20 cellular contexts compared by ENCODE assay signal in the genomic region with DNA sequence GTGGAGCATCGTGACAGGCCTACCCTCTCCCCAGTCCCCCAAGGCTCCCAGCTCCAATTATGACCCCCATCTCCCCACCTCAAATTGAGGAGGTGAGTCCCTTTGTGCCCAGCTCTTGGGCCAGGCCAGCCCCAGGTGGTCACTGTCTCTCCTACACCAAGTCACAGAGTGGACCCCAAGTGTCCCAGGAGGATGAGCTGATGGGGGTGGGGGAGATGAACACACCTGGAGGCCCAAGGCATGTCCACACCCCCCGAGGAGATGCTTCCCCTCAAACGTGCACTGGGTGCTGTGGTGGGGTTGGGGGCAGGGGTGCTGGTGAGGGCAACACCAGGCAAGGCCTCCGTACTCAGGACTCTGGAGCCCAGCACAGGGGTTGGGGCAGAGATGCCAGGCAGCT.
DNase-seq lines count a peak whose midpoint lies in the region; ATAC-seq, FAIRE-seq and TF ChIP-seq lines count a peak whose summit lies in the region.
"Had no signal": no experiment of that assay in that cellular context is flagged by ENCODE, and none has a peak within 500 bp of the region (broad histone marks: within the 10 kb centered on the region; RNA-seq: fewer than 3 reads in every experiment).

No MANE protein-coding gene starts in this region.

- no peak overlapping the region for H2AFZ ChIP-seq in H1 (ENCODE audit: low read length)
- no peak overlapping the region for H2AFZ ChIP-seq in osteoblast (ENCODE audit: low read length)

- H3K27ac Mint-ChIP-seq in activated T-helper 2 cell treated with anti-CD3 and anti-CD28 coated beads, Interferon-gamma antibody, Interleukin-2, Interleukin-4, amounts not matched to agents 10 μg/mL and 5 μg/mL and 100 μg/mL, durations not matched to agents 14 hours and 24 hours and 36 hours: no peak overlapping the region
- H3K27ac Mint-ChIP-seq: B cell; CD4-positive, alpha-beta T cell; IgD-negative memory B cell had no signal

- H4K8ac ChIP-seq in H1 (ENCODE audit: extremely low read depth, insufficient read depth, low read length): 0 out of 2 replicates have a peak overlapping the region, but pooled peaks have one; percentile 12

- H3K27me3 Mint-ChIP-seq in activated T-helper 2 cell treated with anti-CD3 and anti-CD28 coated beads, Interferon-gamma antibody, Interleukin-2, Interleukin-4, amounts not matched to agents 10 μg/mL and 5 μg/mL and 100 μg/mL, durations not matched to agents 14 hours and 24 hours and 36 hours (ENCODE audit: low read depth): no peaks in the 10 kb centered on the region
- H3K27me3 Mint-ChIP-seq: B cell had no signal

- no peak for DNase-seq in H1 (ENCODE audit: low read depth in 1 of 2, low spot score in 2 of 2)
- peak; percentile 14 for DNase-seq in osteoblast (ENCODE audit: insufficient read length, low spot score, missing footprints)
- peak; percentile 21 to 46 for DNase-seq in aorta
- no peak for DNase-seq in activated T-helper 2 cell treated with anti-CD3 and anti-CD28 coated beads, Interferon-gamma antibody, Interleukin-2, Interleukin-4, amounts not matched to agents 10 μg/mL and 5 μg/mL and 100 μg/mL, durations not matched to agents 14 hours and 24 hours and 36 hours (ENCODE audit: low spot score)
- DNase-seq: Caco-2; CD4-positive, alpha-beta T cell; DMS153; DMS79; GDM1 had no signal

- H3K4me1 ChIP-seq in BLaER1 treated with 17β-estradiol and CSF1 and Interleukin-3, amounts not matched to agents 10 nM and 100 nM: peaks cover 10 to 57% (median 37%) of the 10 kb centered on the region in 10 experiments
- H3K4me1 ChIP-seq in H1 (replicated peaks in 1 of 4; ENCODE audit: control insufficient read depth in 3 of 4, insufficient read depth in 4 of 4, low read length in 3 of 4) (peaks cover 0 to 3% (median 0%) of the 10 kb centered on the region in 4 experiments; a peak in 2 of 7 replicates), osteoblast (ENCODE audit: insufficient read depth, low read length) (no peaks in the 10 kb centered on the region), aorta (ENCODE audit: control insufficient read depth in 1 of 2, insufficient read depth in 2 of 2, low read length in 2 of 2) (no peaks in the 10 kb centered on the region)
- H3K4me1 ChIP-seq: Caco-2, HAP-1 had no signal

- ATAC-seq in aorta (ENCODE audit: low FRiP score) (no peak), SK-N-SH treated with all-trans-retinoic acid at 6 μM for 48 hours (no peak), GM18511 (IDR thresholded peaks at IDR 0.05; ENCODE audit: unreplicated experiment) (no peak)
- ATAC-seq: HepG2 had no signal

- no peak overlapping the region for H3K27ac ChIP-seq in BLaER1 treated with 17β-estradiol and CSF1 and Interleukin-3, amounts not matched to agents 10 nM and 100 nM
- H3K27ac ChIP-seq in H1 (ENCODE audit: low read depth, low read length) (no peak overlapping the region), osteoblast (ENCODE audit: low read depth, low read length) (no peak overlapping the region), aorta (ENCODE audit: low read depth in 1 of 2, low read length in 2 of 2) (no peak overlapping the region)
- H3K27ac ChIP-seq: C4-2B had no signal

- POLR2A ChIA-PET in H1 (lab: Charles Lee; ENCODE audit: partially characterized antibody): no interaction called here

- H3K18ac ChIP-seq in H1 (ENCODE audit: extremely low read depth, low read length): no peak overlapping the region

- H3K27me3 ChIP-seq in BLaER1 treated with 17β-estradiol and CSF1 and Interleukin-3, amounts not matched to agents 10 nM and 100 nM: no peaks in the 10 kb centered on the region
- H3K27me3 ChIP-seq in H1 (replicated peaks in 1 of 4; ENCODE audit: control insufficient read depth in 3 of 4, extremely low read depth in 1 of 4, insufficient read depth in 3 of 4, low read length in 3 of 4): no peaks in the 10 kb centered on the region
- no peaks in the 10 kb centered on the region for H3K27me3 ChIP-seq in osteoblast (ENCODE audit: insufficient read depth, low read length)
- no peaks in the 10 kb centered on the region for H3K27me3 ChIP-seq in aorta (ENCODE audit: control insufficient read depth in 1 of 2, insufficient read depth in 2 of 2, low read length in 1 of 2)

- no peaks in the 10 kb centered on the region for H4K20me1 ChIP-seq in BLaER1 treated with 17β-estradiol and CSF1 and Interleukin-3, amounts not matched to agents 10 nM and 100 nM
- H4K20me1 ChIP-seq in H1 (replicated peaks in 1 of 2; ENCODE audit: control insufficient read depth in 1 of 2, insufficient read depth in 2 of 2, low read length in 2 of 2): peaks cover 0 to under 1% of the 10 kb centered on the region in 2 experiments
- H4K20me1 ChIP-seq in osteoblast (ENCODE audit: insufficient read depth, low read length): no peaks in the 10 kb centered on the region

- H4K91ac ChIP-seq in H1 (replicated peaks; ENCODE audit: insufficient read length, low read length): no peak overlapping the region

- H3K4me2 ChIP-seq in BLaER1 treated with 17β-estradiol and CSF1 and Interleukin-3, amounts not matched to agents 10 nM and 100 nM: peak overlapping the region in 10 of 11 experiments; percentile 20 to 82 (median 74); a peak in 18 of 22 replicates
- H3K4me2 ChIP-seq in H1 (ENCODE audit: insufficient read depth in 1 of 2, low read depth in 2 of 2, low read length in 2 of 2) (no peak overlapping the region), osteoblast (ENCODE audit: insufficient read depth, low read length) (no peak overlapping the region)

- H3K56ac ChIP-seq in H1 (replicated peaks; ENCODE audit: insufficient read length, low read depth, low read length): no peak overlapping the region

- no peak overlapping the region for H3K4me3 Mint-ChIP-seq in activated T-helper 2 cell treated with anti-CD3 and anti-CD28 coated beads, Interferon-gamma antibody, Interleukin-2, Interleukin-4, amounts not matched to agents 10 μg/mL and 5 μg/mL and 100 μg/mL, durations not matched to agents 14 hours and 24 hours and 36 hours (ENCODE audit: low read depth)
- H3K4me3 Mint-ChIP-seq: B cell; CD4-positive, alpha-beta T cell; IgD-negative memory B cell had no signal

- no peak overlapping the region for H2BK12ac ChIP-seq in H1 (ENCODE audit: low read depth, low read length)

- H3K79me2 ChIP-seq in H1 (ENCODE audit: control insufficient read depth in 1 of 2, insufficient read depth in 2 of 2, low read length in 2 of 2): no peaks in the 10 kb centered on the region
- H3K79me2 ChIP-seq in osteoblast (ENCODE audit: insufficient read depth, low read length): no peaks in the 10 kb centered on the region

- H2BK5ac ChIP-seq in H1 (ENCODE audit: low read depth, low read length): no peak overlapping the region

- no peaks in the 10 kb centered on the region for H3K9me3 ChIP-seq in BLaER1 treated with 17β-estradiol and CSF1 and Interleukin-3, amounts not matched to agents 10 nM and 100 nM (replicated peaks in 1 of 11)
- no peaks in the 10 kb centered on the region for H3K9me3 ChIP-seq in H1 (ENCODE audit: insufficient read depth in 2 of 2, low read depth in 1 of 2, low read length in 1 of 2)
- H3K9me3 ChIP-seq in osteoblast (ENCODE audit: low read depth, low read length): no peaks in the 10 kb centered on the region
- no peaks in the 10 kb centered on the region for H3K9me3 ChIP-seq in aorta (ENCODE audit: control insufficient read depth, low read length)
- H3K9me3 ChIP-seq: Caco-2, HAP-1 had no signal

- no peak overlapping the region for H2BK15ac ChIP-seq in H1 (ENCODE audit: low read length)

- intact Hi-C loops in aorta (cut with DNase I): no loop called here
- intact Hi-C loops in activated T-helper 2 cell treated with anti-CD3 and anti-CD28 coated beads, Interferon-gamma antibody, Interleukin-2, Interleukin-4, amounts not matched to agents 10 μg/mL and 5 μg/mL and 100 μg/mL, durations not matched to agents 14 hours and 24 hours and 36 hours (cut with micrococcal nuclease): no loop called here

- H3K4me3 ChIP-seq in BLaER1 treated with 17β-estradiol and CSF1 and Interleukin-3, amounts not matched to agents 10 nM and 100 nM: no peak overlapping the region
- H3K4me3 ChIP-seq in H1 (ENCODE audit: extremely low read depth in 1 of 4, insufficient read depth in 2 of 4, low read depth in 3 of 4, low read length in 4 of 4) (no peak overlapping the region), osteoblast (ENCODE audit: insufficient read depth, low read length) (no peak overlapping the region), aorta (ENCODE audit: low read length in 2 of 2) (no peak overlapping the region)
- H3K4me3 ChIP-seq: HAP-1 had no signal

- no peak overlapping the region for H3K23ac ChIP-seq in H1 (ENCODE audit: insufficient read length)

- TF ChIP-seq EP300 in H1 (IDR thresholded peaks at IDR 0.05; ENCODE audit: borderline replicate concordance in 1 of 2, low read depth in 2 of 2, low read length in 2 of 2): no peak

- no peaks in the 10 kb centered on the region for H3K36me3 ChIP-seq in BLaER1 treated with 17β-estradiol and CSF1 and Interleukin-3, amounts not matched to agents 10 nM and 100 nM
- H3K36me3 ChIP-seq in H1 (ENCODE audit: control insufficient read depth in 2 of 4, insufficient read depth in 4 of 4, low read length in 3 of 4) (no peaks in the 10 kb centered on the region), osteoblast (ENCODE audit: insufficient read depth, low read length) (no peaks in the 10 kb centered on the region), aorta (ENCODE audit: control insufficient read depth in 1 of 2, insufficient read depth in 2 of 2, low read length in 1 of 2) (no peaks in the 10 kb centered on the region)
- H3K36me3 ChIP-seq: HAP-1 had no signal

- no peak for TF ChIP-seq RAD21 in H1 (IDR thresholded peaks at IDR 0.05 in 1 of 2, conservative IDR thresholded peaks at IDR 0.05 in 1 of 2; ENCODE audit: low read depth in 2 of 2, low read length in 2 of 2)

- TF ChIP-seq POLR2A in H1 (IDR thresholded peaks at IDR 0.05; ENCODE audit: control extremely low read depth in 1 of 2, low read depth in 2 of 2, low read length in 2 of 2): no peak

- WGBS in H1 (ENCODE audit: extremely low coverage in 1 of 2, insufficient coverage in 1 of 2, insufficient read length in 1 of 2, insufficient replicate concordance in 2 of 2, low coverage in 1 of 2, low lambda C conversion rate in 2 of 2, missing lambda C conversion rate in 1 of 2), 2 experiments: 85% methylated on average over 2 of the region's 4 CpGs; no CpG with 5 or more reads in 1 of the 2 experiments
- WGBS in aorta, 2 donors: 76 to 78% methylated on average over 4 of the region's 4 CpGs

- no peak overlapping the region for H3K4ac ChIP-seq in H1 (replicated peaks; ENCODE audit: insufficient read length, low read depth, low read length)

- no peaks in the 10 kb centered on the region for H3K23me2 ChIP-seq in H1 (ENCODE audit: low read depth, low read length)

- H2BK20ac ChIP-seq in H1 (ENCODE audit: low read length): no peak overlapping the region

- no peaks in the 10 kb centered on the region for H3K79me1 ChIP-seq in H1 (ENCODE audit: low read depth, low read length)

- H3K14ac ChIP-seq in H1 (ENCODE audit: insufficient read length): no peak overlapping the region

- H3K4me1 Mint-ChIP-seq in activated T-helper 2 cell treated with anti-CD3 and anti-CD28 coated beads, Interferon-gamma antibody, Interleukin-2, Interleukin-4, amounts not matched to agents 10 μg/mL and 5 μg/mL and 100 μg/mL, durations not matched to agents 14 hours and 24 hours and 36 hours (ENCODE audit: low read depth): no peaks in the 10 kb centered on the region
- H3K4me1 Mint-ChIP-seq: B cell had no signal

- TF ChIP-seq CTCF in H1 (IDR thresholded peaks at IDR 0.05; ENCODE audit: control extremely low read depth in 1 of 3, insufficient read depth in 1 of 3, low read depth in 1 of 3, low read length in 3 of 3) (no peak), osteoblast (IDR thresholded peaks at IDR 0.05; ENCODE audit: extremely low read depth, low read depth, low read length) (no peak)

- H2AK5ac ChIP-seq in H1 (ENCODE audit: low read depth, low read length): no peak overlapping the region

- no peak for FAIRE-seq in H1 (lab: Jason Lieb, UNC)
- FAIRE-seq: D721Med, GM12892, GM18507, HepG2 had no signal

- no peak overlapping the region for H3K9ac ChIP-seq in BLaER1 treated with 17β-estradiol and CSF1 and Interleukin-3, amounts not matched to agents 10 nM and 100 nM
- H3K9ac ChIP-seq in H1 (replicated peaks in 1 of 4; ENCODE audit: extremely low read depth in 1 of 4, low read depth in 3 of 4, low read length in 3 of 4): no peak overlapping the region

- H2BK120ac ChIP-seq in H1 (replicated peaks; ENCODE audit: low read depth, low read length): no peak overlapping the region

- H4K5ac ChIP-seq in H1 (ENCODE audit: insufficient read length, low read depth, low read length): no peak overlapping the region

- CTCF ChIA-PET in H1 (lab: Charles Lee; ENCODE audit: partially characterized antibody): interaction anchor here (1.3 kb wide), 2 partner anchors 10 to 11 kb away, joined by 3 read pairs; no protein-coding TSS in a partner anchor

- no peaks in the 10 kb centered on the region for H3K9me3 Mint-ChIP-seq in activated T-helper 2 cell treated with anti-CD3 and anti-CD28 coated beads, Interferon-gamma antibody, Interleukin-2, Interleukin-4, amounts not matched to agents 10 μg/mL and 5 μg/mL and 100 μg/mL, durations not matched to agents 14 hours and 24 hours and 36 hours
- H3K9me3 Mint-ChIP-seq: CD4-positive, alpha-beta T cell; IgD-negative memory B cell had no signal

- no peaks in the 10 kb centered on the region for H3K36me3 Mint-ChIP-seq in activated T-helper 2 cell treated with anti-CD3 and anti-CD28 coated beads, Interferon-gamma antibody, Interleukin-2, Interleukin-4, amounts not matched to agents 10 μg/mL and 5 μg/mL and 100 μg/mL, durations not matched to agents 14 hours and 24 hours and 36 hours (ENCODE audit: low read depth)
- H3K36me3 Mint-ChIP-seq: IgD-negative memory B cell had no signal

Comparison
In these comparisons a context has a peak if more than half of its experiments do, and no peak if none do; other contexts are left out.
1. H3K4me2 ChIP-seq: peak in BLaER1 treated with 17β-estradiol and CSF1 and Interleukin-3, amounts not matched to agents 10 nM and 100 nM (10 of 11); none in H1 (0 of 2) and osteoblast (single experiment).
2. DNase-seq: peak in osteoblast (single experiment) and aorta (2 of 2); none in H1 (0 of 2) and activated T-helper 2 cell treated with anti-CD3 and anti-CD28 coated beads, Interferon-gamma antibody, Interleukin-2, Interleukin-4, amounts not matched to agents 10 μg/mL and 5 μg/mL and 100 μg/mL, durations not matched to agents 14 hours and 24 hours and 36 hours (single experiment).